16 cellular contexts compared by ENCODE assay signal in the genomic region with DNA sequence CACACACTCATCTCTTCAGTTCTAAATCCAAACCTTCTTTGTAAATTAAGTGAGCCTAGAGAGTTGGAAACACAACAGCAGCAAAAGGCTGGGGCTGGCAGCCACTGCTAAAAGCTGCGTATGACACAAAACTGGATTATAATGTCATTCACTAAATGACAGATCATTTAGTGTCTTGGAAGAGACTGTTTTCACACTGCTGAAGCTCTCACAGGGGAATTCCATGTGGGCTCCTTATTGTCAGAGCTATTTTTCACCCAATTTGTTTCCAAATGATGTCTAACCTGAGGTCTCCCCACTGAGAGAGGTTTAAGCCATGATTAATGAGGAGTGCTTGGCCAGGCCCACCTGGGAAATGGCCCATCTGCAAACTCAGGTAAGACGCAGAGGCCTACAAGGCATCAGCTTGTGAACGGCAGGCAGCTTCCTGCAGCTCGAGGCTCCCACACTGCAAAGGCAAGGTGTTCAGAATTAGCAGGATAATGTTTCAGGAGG.
DNase-seq lines count a peak whose midpoint lies in the region; ATAC-seq, FAIRE-seq and TF ChIP-seq lines count a peak whose summit lies in the region.
"Had no signal": no experiment of that assay in that cellular context is flagged by ENCODE, and none has a peak within 500 bp of the region (broad histone marks: within the 10 kb centered on the region; RNA-seq: fewer than 3 reads in every experiment).

No MANE protein-coding gene starts in this region.

- intact Hi-C loops in pancreas (cut with DNase I): no loop called here

- no peaks in the 10 kb centered on the region for H3K9me3 Mint-ChIP-seq in activated naive CD8-positive, alpha-beta T cell treated with anti-CD3 and anti-CD28 coated beads, Interleukin-2, amount 50 U/mL, for 24 hours
- H3K9me3 Mint-ChIP-seq in activated naive CD8-positive, alpha-beta T cell treated with anti-CD3 and anti-CD28 coated beads for 36 hours: no peaks in the 10 kb centered on the region
- H3K9me3 Mint-ChIP-seq in T-helper 1 cell treated with Interleukin-12 subunit alpha and Interleukin-12 subunit beta and Interleukin-4 antibody, amounts not matched to agents 30 μg/mL and 1 μg/mL, for 36 hours: peaks cover 3% of the 10 kb centered on the region

- no peaks in the 10 kb centered on the region for H3K36me3 ChIP-seq in pancreas
- H3K36me3 ChIP-seq: cardiac muscle cell, esophagus squamous epithelium, uterus had no signal

- no peak overlapping the region for H3K27ac Mint-ChIP-seq in activated naive CD8-positive, alpha-beta T cell treated with anti-CD3 and anti-CD28 coated beads, Interleukin-2, amount 50 U/mL, for 24 hours
- no peak overlapping the region for H3K27ac Mint-ChIP-seq in activated naive CD8-positive, alpha-beta T cell treated with anti-CD3 and anti-CD28 coated beads for 36 hours
- peak overlapping the region; percentile 49 for H3K27ac Mint-ChIP-seq in T-helper 1 cell treated with Interleukin-12 subunit alpha and Interleukin-12 subunit beta and Interleukin-4 antibody, amounts not matched to agents 30 μg/mL and 1 μg/mL, for 36 hours
- H3K27ac Mint-ChIP-seq: nephron progenitor cell had no signal

- no peak overlapping the region for H3K4me3 Mint-ChIP-seq in activated naive CD8-positive, alpha-beta T cell treated with anti-CD3 and anti-CD28 coated beads, Interleukin-2, amount 50 U/mL, for 24 hours
- H3K4me3 Mint-ChIP-seq in activated naive CD8-positive, alpha-beta T cell treated with anti-CD3 and anti-CD28 coated beads for 36 hours: no peak overlapping the region
- no peak overlapping the region for H3K4me3 Mint-ChIP-seq in T-helper 1 cell treated with Interleukin-12 subunit alpha and Interleukin-12 subunit beta and Interleukin-4 antibody, amounts not matched to agents 30 μg/mL and 1 μg/mL, for 36 hours
- H3K4me3 Mint-ChIP-seq: nephron progenitor cell had no signal

- no peak for TF ChIP-seq CTCF in pancreas (IDR thresholded peaks at IDR 0.05)

- peaks cover 3% of the 10 kb centered on the region for H3K27me3 Mint-ChIP-seq in activated naive CD8-positive, alpha-beta T cell treated with anti-CD3 and anti-CD28 coated beads, Interleukin-2, amount 50 U/mL, for 24 hours
- no peaks in the 10 kb centered on the region for H3K27me3 Mint-ChIP-seq in activated naive CD8-positive, alpha-beta T cell treated with anti-CD3 and anti-CD28 coated beads for 36 hours
- no peaks in the 10 kb centered on the region for H3K27me3 Mint-ChIP-seq in T-helper 1 cell treated with Interleukin-12 subunit alpha and Interleukin-12 subunit beta and Interleukin-4 antibody, amounts not matched to agents 30 μg/mL and 1 μg/mL, for 36 hours (ENCODE audit: low read depth)

- no peaks in the 10 kb centered on the region for H3K4me1 ChIP-seq in pancreas
- H3K4me1 ChIP-seq: esophagus squamous epithelium, uterus had no signal

- no peaks in the 10 kb centered on the region for H3K27me3 ChIP-seq in pancreas
- H3K27me3 ChIP-seq: cardiac muscle cell, esophagus squamous epithelium, uterus had no signal

- no peaks in the 10 kb centered on the region for H3K36me3 Mint-ChIP-seq in activated naive CD8-positive, alpha-beta T cell treated with anti-CD3 and anti-CD28 coated beads, Interleukin-2, amount 50 U/mL, for 24 hours (ENCODE audit: low read depth)
- H3K36me3 Mint-ChIP-seq in activated naive CD8-positive, alpha-beta T cell treated with anti-CD3 and anti-CD28 coated beads for 36 hours: no peaks in the 10 kb centered on the region
- H3K36me3 Mint-ChIP-seq in T-helper 1 cell treated with Interleukin-12 subunit alpha and Interleukin-12 subunit beta and Interleukin-4 antibody, amounts not matched to agents 30 μg/mL and 1 μg/mL, for 36 hours (ENCODE audit: low read depth): peaks cover 6% of the 10 kb centered on the region

- WGBS in pancreas, 2 donors: 52 to 57% methylated on average over 4 of the region's 4 CpGs

- peak; percentile 20 for DNase-seq in NCI-H1694 (lab: John Stamatoyannopoulos, UW)
- no peak for DNase-seq in NCI-H1694 treated with DMSO at 0.1 percent for 48 hours (lab: John Stamatoyannopoulos, UW)
- no peak for DNase-seq in activated naive CD8-positive, alpha-beta T cell treated with anti-CD3 and anti-CD28 coated beads, Interleukin-2, amount 50 U/mL, for 24 hours
- no peak for DNase-seq in activated naive CD8-positive, alpha-beta T cell treated with anti-CD3 and anti-CD28 coated beads for 36 hours
- no peak for DNase-seq in pancreas
- DNase-seq in iPS-NIHi11 (ENCODE audit: low spot score): no peak
- DNase-seq: DND-41, esophagus squamous epithelium, NCI-H1092, NCI-H510A treated with DMSO at 0.1 percent for 48 hours, nephron progenitor cell, uterus had no signal

- no peak overlapping the region for H3K4me3 ChIP-seq in pancreas
- H3K4me3 ChIP-seq: cardiac muscle cell, esophagus squamous epithelium, uterus had no signal

- ATAC-seq in activated naive CD8-positive, alpha-beta T cell treated with anti-CD3 and anti-CD28 coated beads, Interleukin-2, amount 50 U/mL, for 24 hours: peak; percentile 52
- ATAC-seq in pancreas: peak in 3 of 4 donors; percentile 31 to 51 (median 38)
- no peak for ATAC-seq in HG03108 (IDR thresholded peaks at IDR 0.05; ENCODE audit: unreplicated experiment)

- no peak overlapping the region for H3K27ac ChIP-seq in pancreas
- H3K27ac ChIP-seq: cardiac muscle cell, esophagus squamous epithelium, KMS-11, uterus had no signal

- H3K4me1 Mint-ChIP-seq in activated naive CD8-positive, alpha-beta T cell treated with anti-CD3 and anti-CD28 coated beads, Interleukin-2, amount 50 U/mL, for 24 hours: no peaks in the 10 kb centered on the region
- H3K4me1 Mint-ChIP-seq in activated naive CD8-positive, alpha-beta T cell treated with anti-CD3 and anti-CD28 coated beads for 36 hours: no peaks in the 10 kb centered on the region
- H3K4me1 Mint-ChIP-seq in T-helper 1 cell treated with Interleukin-12 subunit alpha and Interleukin-12 subunit beta and Interleukin-4 antibody, amounts not matched to agents 30 μg/mL and 1 μg/mL, for 36 hours (ENCODE audit: low read depth): peaks cover 16% of the 10 kb centered on the region

- FAIRE-seq in pancreas (lab: Jason Lieb, UNC): no peak

- H3K9me3 ChIP-seq in pancreas: no peaks in the 10 kb centered on the region
- H3K9me3 ChIP-seq: esophagus squamous epithelium, uterus had no signal
